Comparison of ENCODE assay signal across 24 cellular contexts in genomic region chr17:48558057-48558456, GRCh38. TPM values are rescaled to one million over a fixed set of nuclear protein-coding genes. Genes with fewer than 3 reads are reported as not detected.
DNase-seq lines count a peak whose midpoint lies in the region; ATAC-seq, FAIRE-seq and TF ChIP-seq lines count a peak whose summit lies in the region.
"Had no signal": no experiment of that assay in that cellular context is flagged by ENCODE, and none has a peak within 500 bp of the region (broad histone marks: within the 10 kb centered on the region; RNA-seq: fewer than 3 reads in every experiment).

No MANE protein-coding gene starts in this region.

- no peak overlapping the region for H3K4me3 ChIP-seq in HepG2 (replicated peaks in 1 of 3; ENCODE audit: insufficient read depth in 1 of 3, low read depth in 2 of 3, low read length in 3 of 3)
- no peak overlapping the region for H3K4me3 ChIP-seq in right lobe of liver
- H3K4me3 ChIP-seq in fibroblast of mammary gland (ENCODE audit: control insufficient read depth, low read depth, low read length): peak overlapping the region; percentile 20
- H3K4me3 ChIP-seq: BLaER1, dorsolateral prefrontal cortex, right atrium auricular region had no signal

- peaks cover 99% of the 10 kb centered on the region for H3K27me3 Mint-ChIP-seq in neural crest cell (ENCODE audit: low read depth)

- no peaks in the 10 kb centered on the region; the same call in 1 of the 2 replicates for H4K20me1 ChIP-seq in HepG2 (ENCODE audit: insufficient read depth, low read length)

- no TSS peak for BruUV-seq in HepG2 (replicated peaks; lab: Mats Ljungman, UMichigan)

- in situ Hi-C loops in HepG2 (cut with HindIII; ENCODE audit: extremely low pct_ligation_motif_present, low pct_unique_long_range_greater_than_20kb): no loop called here

- DNase-seq in HepG2 (ENCODE audit: low spot score): no peak
- DNase-seq in right lobe of liver: no peak
- DNase-seq in fibroblast of mammary gland (ENCODE audit: low read depth): no peak
- no peak for DNase-seq in neural crest cell (ENCODE audit: low read depth, low spot score)
- no peak for DNase-seq in activated CD8-positive, alpha-beta memory T cell treated with anti-CD3 and anti-CD28 coated beads, Interleukin-2, amount 50 U/mL, for 48 hours
- no peak for DNase-seq in T-helper 2 cell
- DNase-seq in activated naive CD4-positive, alpha-beta T cell treated with anti-CD3 and anti-CD28 coated beads, Interleukin-2, amount 50 U/mL, for 72 hours (ENCODE audit: low spot score in 2 of 2): no peak
- DNase-seq in NCI-H2081 (lab: John Stamatoyannopoulos, UW): no peak
- DNase-seq: 8988T; activated CD4-positive, alpha-beta T cell treated with anti-CD3 and anti-CD28 coated beads, Interleukin-2, amount 50 U/mL, for 48 hours; activated naive CD4-positive, alpha-beta T cell treated with anti-CD3 and anti-CD28 coated beads, Interleukin-2, amount 50 U/mL, for 16 hours; dorsolateral prefrontal cortex; KG1; midbrain; NCI-H1048; NCI-H2029 treated with DMSO at 0.1 percent for 48 hours; NCI-H526; SHP77; T-cell had no signal

- ATAC-seq in HepG2: no peak
- ATAC-seq in right lobe of liver: no peak
- no peak for ATAC-seq in activated naive CD4-positive, alpha-beta T cell treated with anti-CD3 and anti-CD28 coated beads, Interleukin-2, amount 50 U/mL, for 72 hours
- ATAC-seq: T-cell had no signal

- no peak overlapping the region for H3K27ac ChIP-seq in HepG2 (ENCODE audit: extremely low read length, insufficient read depth, low read length)
- H3K27ac ChIP-seq in right lobe of liver: no peak overlapping the region
- H3K27ac ChIP-seq: BLaER1, dorsolateral prefrontal cortex, right atrium auricular region had no signal

- TF ChIP-seq EP300 in HepG2 (IDR thresholded peaks at IDR 0.05; ENCODE audit: low read depth in 2 of 2, low read length in 2 of 2) (no peak), HepG2 (CRISPR knock-in tag; IDR thresholded peaks at IDR 0.05; ENCODE audit: borderline replicate concordance) (no peak)

- POLR2A ChIA-PET in HepG2 (lab: Yijun Ruan, JAX): no interaction called here

- H3K36me3 ChIP-seq in HepG2 (replicated peaks in 1 of 2; ENCODE audit: control insufficient read depth in 1 of 2, insufficient read depth in 2 of 2, low read length in 2 of 2): no peaks in the 10 kb centered on the region
- H3K36me3 ChIP-seq in right lobe of liver: no peaks in the 10 kb centered on the region
- H3K36me3 ChIP-seq: BLaER1, right atrium auricular region had no signal

- TF ChIP-seq CTCF in HepG2 (CRISPR knock-in tag; IDR thresholded peaks at IDR 0.05): no peak
- no peak for TF ChIP-seq CTCF in right lobe of liver (IDR thresholded peaks at IDR 0.05)
- no peak for TF ChIP-seq CTCF in fibroblast of mammary gland (conservative IDR thresholded peaks at IDR 0.05; ENCODE audit: control insufficient read depth, insufficient read depth, low read depth, low read length)
- no peak for TF ChIP-seq CTCF in neural crest cell (conservative IDR thresholded peaks at IDR 0.05)

- 7% methylated on average over 9 of the region's 9 CpGs for WGBS in HepG2 (ENCODE audit: low lambda C conversion rate)
- WGBS in right lobe of liver (ENCODE audit: insufficient coverage, low coverage, low lambda C conversion rate, missing lambda C conversion rate): 17% methylated on average over 9 of the region's 9 CpGs

- FAIRE-seq in HepG2 (lab: Jason Lieb, UNC): no peak
- FAIRE-seq: bronchial epithelial cell, G401.6 had no signal

- TF ChIP-seq RAD21 in HepG2 (CRISPR knock-in tag; IDR thresholded peaks at IDR 0.05): no peak

- intact Hi-C loops in HepG2 (cut with micrococcal nuclease; ENCODE audit: unreplicated experiment): no loop called here
- intact Hi-C loops in right lobe of liver (cut with DNase I): no loop called here

- no peak for TF ChIP-seq POLR2A in HepG2 (IDR thresholded peaks at IDR 0.05; ENCODE audit: insufficient read depth in 1 of 2, low read depth in 2 of 2, low read length in 2 of 2)
- TF ChIP-seq POLR2A in right lobe of liver (IDR thresholded peaks at IDR 0.05): no peak

- peaks cover 48% of the 10 kb centered on the region for H3K4me1 Mint-ChIP-seq in neural crest cell

- no peak overlapping the region for H3K9ac ChIP-seq in HepG2 (ENCODE audit: insufficient read depth, low read depth, low read length)
- H3K9ac ChIP-seq: BLaER1 had no signal

- no peaks in the 10 kb centered on the region for H3K4me1 ChIP-seq in HepG2 (ENCODE audit: insufficient read depth, low read length)
- H3K4me1 ChIP-seq in right lobe of liver: no peaks in the 10 kb centered on the region
- H3K4me1 ChIP-seq: BLaER1 had no signal

- no peak overlapping the region for H3K4me2 ChIP-seq in HepG2 (ENCODE audit: low read depth, low read length)
- H3K4me2 ChIP-seq: BLaER1 had no signal

- no peaks in the 10 kb centered on the region for H3K36me3 Mint-ChIP-seq in neural crest cell (ENCODE audit: low read depth)
- H3K36me3 Mint-ChIP-seq in activated naive CD4-positive, alpha-beta T cell treated with anti-CD3 and anti-CD28 coated beads, Interleukin-2, amount 50 U/mL, for 72 hours: no peaks in the 10 kb centered on the region

- H3K27ac Mint-ChIP-seq in neural crest cell (ENCODE audit: unreplicated experiment): no peak overlapping the region
- H3K27ac Mint-ChIP-seq in activated naive CD4-positive, alpha-beta T cell treated with anti-CD3 and anti-CD28 coated beads, Interleukin-2, amount 50 U/mL, for 72 hours: peak overlapping the region in 1 of 2 donors; percentile 4
- H3K27ac Mint-ChIP-seq: stimulated activated naive CD8-positive, alpha-beta T cell treated with anti-CD3 and anti-CD28 coated beads, Interleukin-15, Interleukin-2, amounts not matched to agents 100 ng/mL and 50 ng/mL, for 24 hours; T-cell had no signal

- H3K9me3 Mint-ChIP-seq in neural crest cell: no peaks in the 10 kb centered on the region
- no peaks in the 10 kb centered on the region for H3K9me3 Mint-ChIP-seq in activated naive CD4-positive, alpha-beta T cell treated with anti-CD3 and anti-CD28 coated beads, Interleukin-2, amount 50 U/mL, for 72 hours
- H3K9me3 Mint-ChIP-seq: stimulated activated naive CD8-positive, alpha-beta T cell treated with anti-CD3 and anti-CD28 coated beads, Interleukin-15, Interleukin-2, amounts not matched to agents 100 ng/mL and 50 ng/mL, for 24 hours; T-cell had no signal

- no peak overlapping the region for H2AFZ ChIP-seq in HepG2 (ENCODE audit: low read length)

- H3K79me2 ChIP-seq in HepG2 (ENCODE audit: insufficient read depth, low read length): no peaks in the 10 kb centered on the region

- peak overlapping the region; percentile 9 for H3K4me3 Mint-ChIP-seq in neural crest cell
- H3K4me3 Mint-ChIP-seq: stimulated activated naive CD8-positive, alpha-beta T cell treated with anti-CD3 and anti-CD28 coated beads, Interleukin-15, Interleukin-2, amounts not matched to agents 100 ng/mL and 50 ng/mL, for 24 hours; T-cell had no signal

- H3K27me3 ChIP-seq in HepG2 (ENCODE audit: control insufficient read depth in 1 of 2, insufficient read depth in 2 of 2, low read length in 2 of 2) (peaks cover 34 to 97% of the 10 kb centered on the region in 2 experiments), right lobe of liver (peaks cover 0 to 9% of the 10 kb centered on the region in 2 donors)

- CTCF ChIA-PET in HepG2 (lab: Yijun Ruan, JAX; ENCODE audit: low intra/inter-chr PET ratio, low total read pairs): no interaction called here

- H3K9me3 ChIP-seq in HepG2 (ENCODE audit: low read length) (no peaks in the 10 kb centered on the region), right lobe of liver (no peaks in the 10 kb centered on the region)
- H3K9me3 ChIP-seq: BLaER1, right atrium auricular region had no signal

RNA-seq across cellular contexts. Expression of gene HOXB2, which starts 13.1 kb away (rescaled TPM):
- total RNA-seq in HepG2 (2016; rRNA removed; fragmentation: Illumina TruSeq; extraction: Trizol) (not detected in 2 replicates), right lobe of liver (1 to 10 TPM; 1.1 to 1.9 (median 1.5) TPM), neural crest cell (60.0 and 60.9 TPM in 2 replicates)
- not detected in 2 replicates for total RNA-seq in HepG2 (2016; cell fraction: cytosol; rRNA removed; fragmentation: Illumina TruSeq; extraction: Trizol; ENCODE audit: low read depth)
- total RNA-seq in HepG2 (2016; cell fraction: insoluble cytoplasmic fraction; rRNA removed; fragmentation: Illumina TruSeq; extraction: Trizol): not detected in 2 replicates
- total RNA-seq in HepG2 (2016; cell fraction: membrane; rRNA removed; fragmentation: Illumina TruSeq; extraction: Trizol): not detected in 2 replicates
- total RNA-seq in HepG2 (2016; cell fraction: nucleus; rRNA removed; fragmentation: Illumina TruSeq; extraction: Trizol): not detected in 2 replicates
- polyA plus RNA-seq in HepG2 (2011; rRNA removed): not detected in 2 replicates
- polyA plus RNA-seq in HepG2 (2011; cell fraction: cytosol; rRNA removed): not detected in 2 replicates
- not detected in 2 replicates for polyA plus RNA-seq in HepG2 (2011; cell fraction: nucleus; rRNA removed)
- not detected in 2 replicates for polyA plus RNA-seq in HepG2 (2012)
- polyA plus RNA-seq in HepG2 (2016; cell fraction: cytosol; fragmentation: Illumina TruSeq; extraction: Trizol; ENCODE audit: low read depth): not detected in 2 replicates
- polyA plus RNA-seq in HepG2 (2016; cell fraction: insoluble cytoplasmic fraction; fragmentation: Illumina TruSeq; extraction: Trizol; ENCODE audit: low read depth): not detected in 2 replicates
- polyA plus RNA-seq in HepG2 (2016; cell fraction: membrane; fragmentation: Illumina TruSeq; extraction: Trizol; ENCODE audit: low read depth): not detected in 2 replicates
- polyA plus RNA-seq in HepG2 (2016; cell fraction: nucleus; fragmentation: Illumina TruSeq; extraction: Trizol; ENCODE audit: insufficient read depth, low read depth): not detected in 2 replicates
- polyA minus RNA-seq in HepG2 (2011; rRNA and poly(A)+ RNA removed; ENCODE audit: low replicate concordance): 0.28 TPM in 1 of 2 replicates, not detected in the other
- not detected in 2 replicates for polyA minus RNA-seq in HepG2 (2011; cell fraction: cytosol; rRNA and poly(A)+ RNA removed)
- polyA minus RNA-seq in HepG2 (2011; cell fraction: nucleus; rRNA and poly(A)+ RNA removed): not detected in 2 replicates
- 10 to 100 TPM in 1 of 2 donors, 1 to 10 TPM in 1; 3.2 to 21.7 TPM for total RNA-seq in activated naive CD4-positive, alpha-beta T cell treated with anti-CD3 and anti-CD28 coated beads, Interleukin-2, amount 50 U/mL, for 72 hours
- total RNA-seq: bronchial epithelial cell had no signal

RNA-seq across cellular contexts. Expression of gene HOXB4, which starts 20.1 kb away (rescaled TPM):
- total RNA-seq in HepG2 (2016; rRNA removed; fragmentation: Illumina TruSeq; extraction: Trizol) (not detected in 2 replicates), right lobe of liver (1 to 10 TPM in 1 of 6 experiments, under 1 TPM in 5; 0.31 to 1.1 (median 0.68) TPM), neural crest cell (4.4 and 5.0 TPM in 2 replicates)
- total RNA-seq in HepG2 (2016; cell fraction: cytosol; rRNA removed; fragmentation: Illumina TruSeq; extraction: Trizol; ENCODE audit: low read depth): not detected in 2 replicates
- not detected in 2 replicates for total RNA-seq in HepG2 (2016; cell fraction: insoluble cytoplasmic fraction; rRNA removed; fragmentation: Illumina TruSeq; extraction: Trizol)
- not detected in 2 replicates for total RNA-seq in HepG2 (2016; cell fraction: membrane; rRNA removed; fragmentation: Illumina TruSeq; extraction: Trizol)
- not detected in 2 replicates for total RNA-seq in HepG2 (2016; cell fraction: nucleus; rRNA removed; fragmentation: Illumina TruSeq; extraction: Trizol)
- polyA plus RNA-seq in HepG2 (2011; rRNA removed): not detected in 2 replicates
- not detected in 2 replicates for polyA plus RNA-seq in HepG2 (2011; cell fraction: cytosol; rRNA removed)
- not detected in 2 replicates for polyA plus RNA-seq in HepG2 (2011; cell fraction: nucleus; rRNA removed)
- polyA plus RNA-seq in HepG2 (2012): not detected in 2 replicates
- not detected in 2 replicates for polyA plus RNA-seq in HepG2 (2016; cell fraction: cytosol; fragmentation: Illumina TruSeq; extraction: Trizol; ENCODE audit: low read depth)
- polyA plus RNA-seq in HepG2 (2016; cell fraction: insoluble cytoplasmic fraction; fragmentation: Illumina TruSeq; extraction: Trizol; ENCODE audit: low read depth): not detected in 2 replicates
- not detected in 2 replicates for polyA plus RNA-seq in HepG2 (2016; cell fraction: membrane; fragmentation: Illumina TruSeq; extraction: Trizol; ENCODE audit: low read depth)
- polyA plus RNA-seq in HepG2 (2016; cell fraction: nucleus; fragmentation: Illumina TruSeq; extraction: Trizol; ENCODE audit: insufficient read depth, low read depth): not detected in 2 replicates
- 0.04 and 0.49 TPM in 2 replicates for polyA minus RNA-seq in HepG2 (2011; rRNA and poly(A)+ RNA removed; ENCODE audit: low replicate concordance)
- not detected in 2 replicates for polyA minus RNA-seq in HepG2 (2011; cell fraction: cytosol; rRNA and poly(A)+ RNA removed)
- polyA minus RNA-seq in HepG2 (2011; cell fraction: nucleus; rRNA and poly(A)+ RNA removed): not detected in 2 replicates
- 1 to 10 TPM in 1 of 2 donors, under 1 TPM in 1; 0.89 to 3.0 TPM for total RNA-seq in activated naive CD4-positive, alpha-beta T cell treated with anti-CD3 and anti-CD28 coated beads, Interleukin-2, amount 50 U/mL, for 72 hours
- total RNA-seq: bronchial epithelial cell had no signal

RNA-seq across cellular contexts. Expression of gene HOXB1, which starts 27.2 kb away (rescaled TPM):
- not detected in 2 replicates for total RNA-seq in HepG2 (2016; rRNA removed; fragmentation: Illumina TruSeq; extraction: Trizol)
- not detected in 2 replicates for total RNA-seq in HepG2 (2016; cell fraction: cytosol; rRNA removed; fragmentation: Illumina TruSeq; extraction: Trizol; ENCODE audit: low read depth)
- not detected in 2 replicates for total RNA-seq in HepG2 (2016; cell fraction: insoluble cytoplasmic fraction; rRNA removed; fragmentation: Illumina TruSeq; extraction: Trizol)
- total RNA-seq in HepG2 (2016; cell fraction: membrane; rRNA removed; fragmentation: Illumina TruSeq; extraction: Trizol): not detected in 2 replicates
- total RNA-seq in HepG2 (2016; cell fraction: nucleus; rRNA removed; fragmentation: Illumina TruSeq; extraction: Trizol): not detected in 2 replicates
- not detected in 2 replicates for polyA plus RNA-seq in HepG2 (2011; rRNA removed)
- not detected in 2 replicates for polyA plus RNA-seq in HepG2 (2011; cell fraction: cytosol; rRNA removed)
- polyA plus RNA-seq in HepG2 (2011; cell fraction: nucleus; rRNA removed): not detected in 2 replicates
- polyA plus RNA-seq in HepG2 (2012): not detected in 2 replicates
- polyA plus RNA-seq in HepG2 (2016; cell fraction: cytosol; fragmentation: Illumina TruSeq; extraction: Trizol; ENCODE audit: low read depth): not detected in 2 replicates
- not detected in 2 replicates for polyA plus RNA-seq in HepG2 (2016; cell fraction: insoluble cytoplasmic fraction; fragmentation: Illumina TruSeq; extraction: Trizol; ENCODE audit: low read depth)
- not detected in 2 replicates for polyA plus RNA-seq in HepG2 (2016; cell fraction: membrane; fragmentation: Illumina TruSeq; extraction: Trizol; ENCODE audit: low read depth)
- not detected in 2 replicates for polyA plus RNA-seq in HepG2 (2016; cell fraction: nucleus; fragmentation: Illumina TruSeq; extraction: Trizol; ENCODE audit: insufficient read depth, low read depth)
- not detected in 2 replicates for polyA minus RNA-seq in HepG2 (2011; rRNA and poly(A)+ RNA removed; ENCODE audit: low replicate concordance)
- polyA minus RNA-seq in HepG2 (2011; cell fraction: cytosol; rRNA and poly(A)+ RNA removed): not detected in 2 replicates
- not detected in 2 replicates for polyA minus RNA-seq in HepG2 (2011; cell fraction: nucleus; rRNA and poly(A)+ RNA removed)
- total RNA-seq in right lobe of liver: not detected
- total RNA-seq in neural crest cell: 2.7 and 3.6 TPM in 2 replicates
- not detected for total RNA-seq in activated naive CD4-positive, alpha-beta T cell treated with anti-CD3 and anti-CD28 coated beads, Interleukin-2, amount 50 U/mL, for 72 hours
- total RNA-seq: bronchial epithelial cell, dorsolateral prefrontal cortex, right atrium auricular region, T-cell had no signal

RNA-seq across cellular contexts. Expression of gene HOXB3, which starts 32.0 kb away (rescaled TPM):
- total RNA-seq in HepG2 (2016; rRNA removed; fragmentation: Illumina TruSeq; extraction: Trizol): not detected in 2 replicates
- total RNA-seq in HepG2 (2016; cell fraction: cytosol; rRNA removed; fragmentation: Illumina TruSeq; extraction: Trizol; ENCODE audit: low read depth): not detected in 2 replicates
- not detected in 2 replicates for total RNA-seq in HepG2 (2016; cell fraction: insoluble cytoplasmic fraction; rRNA removed; fragmentation: Illumina TruSeq; extraction: Trizol)
- not detected in 2 replicates for total RNA-seq in HepG2 (2016; cell fraction: membrane; rRNA removed; fragmentation: Illumina TruSeq; extraction: Trizol)
- total RNA-seq in HepG2 (2016; cell fraction: nucleus; rRNA removed; fragmentation: Illumina TruSeq; extraction: Trizol): not detected in 2 replicates
- polyA plus RNA-seq in HepG2 (2011; rRNA removed): not detected in 2 replicates
- polyA plus RNA-seq in HepG2 (2011; cell fraction: cytosol; rRNA removed): not detected in 2 replicates
- polyA plus RNA-seq in HepG2 (2011; cell fraction: nucleus; rRNA removed): 0.28 TPM in 1 of 2 replicates, not detected in the other
- not detected in 2 replicates for polyA plus RNA-seq in HepG2 (2012)
- not detected in 2 replicates for polyA plus RNA-seq in HepG2 (2016; cell fraction: cytosol; fragmentation: Illumina TruSeq; extraction: Trizol; ENCODE audit: low read depth)
- not detected in 2 replicates for polyA plus RNA-seq in HepG2 (2016; cell fraction: insoluble cytoplasmic fraction; fragmentation: Illumina TruSeq; extraction: Trizol; ENCODE audit: low read depth)
- polyA plus RNA-seq in HepG2 (2016; cell fraction: membrane; fragmentation: Illumina TruSeq; extraction: Trizol; ENCODE audit: low read depth): not detected in 2 replicates
- polyA plus RNA-seq in HepG2 (2016; cell fraction: nucleus; fragmentation: Illumina TruSeq; extraction: Trizol; ENCODE audit: insufficient read depth, low read depth): not detected in 2 replicates
- polyA minus RNA-seq in HepG2 (2011; rRNA and poly(A)+ RNA removed; ENCODE audit: low replicate concordance): 2.3 TPM in 1 of 2 replicates, not detected in the other
- not detected in 2 replicates for polyA minus RNA-seq in HepG2 (2011; cell fraction: cytosol; rRNA and poly(A)+ RNA removed)
- polyA minus RNA-seq in HepG2 (2011; cell fraction: nucleus; rRNA and poly(A)+ RNA removed): not detected in 2 replicates
- 1 to 10 TPM in 5 of 6 experiments, under 1 TPM in 1; 0.99 to 3.2 (median 2.6) TPM for total RNA-seq in right lobe of liver
- 21.9 and 22.8 TPM in 2 replicates for total RNA-seq in neural crest cell
- 1 to 10 TPM; 1.6 to 3.1 TPM for total RNA-seq in activated naive CD4-positive, alpha-beta T cell treated with anti-CD3 and anti-CD28 coated beads, Interleukin-2, amount 50 U/mL, for 72 hours
- total RNA-seq: bronchial epithelial cell had no signal

RNA-seq across cellular contexts. Expression of gene HOXB5, which starts 35.5 kb away (rescaled TPM):
- total RNA-seq in HepG2 (2016; rRNA removed; fragmentation: Illumina TruSeq; extraction: Trizol): not detected in 2 replicates
- not detected in 2 replicates for total RNA-seq in HepG2 (2016; cell fraction: cytosol; rRNA removed; fragmentation: Illumina TruSeq; extraction: Trizol; ENCODE audit: low read depth)
- not detected in 2 replicates for total RNA-seq in HepG2 (2016; cell fraction: insoluble cytoplasmic fraction; rRNA removed; fragmentation: Illumina TruSeq; extraction: Trizol)
- not detected in 2 replicates for total RNA-seq in HepG2 (2016; cell fraction: membrane; rRNA removed; fragmentation: Illumina TruSeq; extraction: Trizol)
- total RNA-seq in HepG2 (2016; cell fraction: nucleus; rRNA removed; fragmentation: Illumina TruSeq; extraction: Trizol): not detected in 2 replicates
- not detected in 2 replicates for polyA plus RNA-seq in HepG2 (2011; rRNA removed)
- not detected in 2 replicates for polyA plus RNA-seq in HepG2 (2011; cell fraction: cytosol; rRNA removed)
- polyA plus RNA-seq in HepG2 (2011; cell fraction: nucleus; rRNA removed): not detected in 2 replicates
- polyA plus RNA-seq in HepG2 (2012): not detected in 2 replicates
- not detected in 2 replicates for polyA plus RNA-seq in HepG2 (2016; cell fraction: cytosol; fragmentation: Illumina TruSeq; extraction: Trizol; ENCODE audit: low read depth)
- polyA plus RNA-seq in HepG2 (2016; cell fraction: insoluble cytoplasmic fraction; fragmentation: Illumina TruSeq; extraction: Trizol; ENCODE audit: low read depth): not detected in 2 replicates
- not detected in 2 replicates for polyA plus RNA-seq in HepG2 (2016; cell fraction: membrane; fragmentation: Illumina TruSeq; extraction: Trizol; ENCODE audit: low read depth)
- not detected in 2 replicates for polyA plus RNA-seq in HepG2 (2016; cell fraction: nucleus; fragmentation: Illumina TruSeq; extraction: Trizol; ENCODE audit: insufficient read depth, low read depth)
- 0.49 TPM in 1 of 2 replicates, not detected in the other for polyA minus RNA-seq in HepG2 (2011; rRNA and poly(A)+ RNA removed; ENCODE audit: low replicate concordance)
- polyA minus RNA-seq in HepG2 (2011; cell fraction: cytosol; rRNA and poly(A)+ RNA removed): not detected in 2 replicates
- polyA minus RNA-seq in HepG2 (2011; cell fraction: nucleus; rRNA and poly(A)+ RNA removed): not detected in 2 replicates
- total RNA-seq in right lobe of liver: under 1 TPM in 5 of 6 experiments, not detected in 1; 0.11 to 0.29 (median 0.19) TPM
- total RNA-seq in neural crest cell: 2.3 and 2.6 TPM in 2 replicates
- total RNA-seq in activated naive CD4-positive, alpha-beta T cell treated with anti-CD3 and anti-CD28 coated beads, Interleukin-2, amount 50 U/mL, for 72 hours: not detected
- total RNA-seq: bronchial epithelial cell, right atrium auricular region, T-cell had no signal
